ENCODE assay signal across 24 cellular contexts in genomic region chr10:78314651-78315050, GRCh38.
DNase-seq lines count a peak whose midpoint lies in the region; TF ChIP-seq lines count a peak whose summit lies in the region.
"Had no signal": no experiment of that assay in that cellular context is flagged by ENCODE, and none has a peak within 500 bp of the region (broad histone marks: within the 10 kb centered on the region; RNA-seq: fewer than 3 reads in every experiment).

No MANE protein-coding gene starts in this region.

- H3K9me3 ChIP-seq in endodermal cell (ENCODE audit: control insufficient read depth, low read length) (no peaks in the 10 kb centered on the region), stomach smooth muscle (ENCODE audit: control insufficient read depth in 2 of 2, low read length in 2 of 2) (peaks cover 0 to 3% of the 10 kb centered on the region in 2 donors)
- H3K9me3 ChIP-seq: BLaER1, MG63 had no signal

- TF ChIP-seq CTCF in endodermal cell (conservative IDR thresholded peaks at IDR 0.05), result no peak
- no peak for TF ChIP-seq CTCF in osteocyte (IDR thresholded peaks at IDR 0.05)

- H3K36me3 Mint-ChIP-seq in endodermal cell (ENCODE audit: low read depth) (no peaks in the 10 kb centered on the region), osteocyte (ENCODE audit: unreplicated experiment) (no peaks in the 10 kb centered on the region)
- H3K36me3 Mint-ChIP-seq: CD4-positive, CD25-positive, alpha-beta regulatory T cell had no signal

- H3K36me3 ChIP-seq in endodermal cell (ENCODE audit: control insufficient read depth, insufficient read depth, low read length) (no peaks in the 10 kb centered on the region), stomach smooth muscle (ENCODE audit: control insufficient read depth in 2 of 2, insufficient read depth in 2 of 2, low read length in 2 of 2) (no peaks in the 10 kb centered on the region)
- H3K36me3 ChIP-seq: BLaER1, MG63 had no signal

- no peaks in the 10 kb centered on the region for H3K4me1 Mint-ChIP-seq in endodermal cell
- H3K4me1 Mint-ChIP-seq in osteocyte (ENCODE audit: unreplicated experiment), result no peaks in the 10 kb centered on the region

- H3K27ac ChIP-seq in endodermal cell (ENCODE audit: low read depth, low read length) (no peak overlapping the region), stomach smooth muscle (ENCODE audit: low read length) (peak overlapping the region; percentile 85)
- H3K27ac ChIP-seq: BLaER1, PC-9 had no signal

- H3K4me3 ChIP-seq in endodermal cell (ENCODE audit: low read length), result no peak overlapping the region
- no peak overlapping the region for H3K4me3 ChIP-seq in stomach smooth muscle (ENCODE audit: low read length in 2 of 2)
- H3K4me3 ChIP-seq: BLaER1, MG63, PC-9 had no signal

- H3K9me3 Mint-ChIP-seq in endodermal cell (no peaks in the 10 kb centered on the region), osteocyte (ENCODE audit: unreplicated experiment) (no peaks in the 10 kb centered on the region)
- H3K9me3 Mint-ChIP-seq: CD4-positive, CD25-positive, alpha-beta regulatory T cell had no signal

- peak; percentile 19 for DNase-seq in activated effector memory CD4-positive, alpha-beta T cell treated with anti-CD3 and anti-CD28 coated beads, Interleukin-2, amount 50 U/mL, for 16 hours
- DNase-seq in activated effector memory CD4-positive, alpha-beta T cell treated with Interleukin-2 at 50 U/mL for 16 hours, result no peak
- DNase-seq in endodermal cell (peak; percentile 20), osteocyte (ENCODE audit: extremely low spot score, unreplicated experiment) (peak; percentile 49), hypothalamus (lab: John Stamatoyannopoulos, UW) (no peak), activated gamma-delta T cell (lab: John Stamatoyannopoulos, UW) (no peak), NCI-H524 treated with DMSO at 0.1 percent for 48 hours (lab: John Stamatoyannopoulos, UW) (no peak)
- DNase-seq: 8988T; CD4-positive, CD25-positive, alpha-beta regulatory T cell; DMS153; HCEC 1CT; IMR-90; KG1; MG63; NCI-H1105 treated with DMSO at 0.1 percent for 48 hours; NCI-H146; NCI-H2029; NCI-H446; NCI-H526; NCI-H82; PC-9; Right ventricle myocardium superior had no signal

- WGBS in endodermal cell (ENCODE audit: insufficient coverage in 1 of 2, insufficient read length in 1 of 2), 2 experiments, result 100% methylated on average over 2 of the region's 2 CpGs; no CpG with 5 or more reads in 1 of the 2 experiments

- no peak overlapping the region for H3K4me3 Mint-ChIP-seq in endodermal cell
- no peak overlapping the region for H3K4me3 Mint-ChIP-seq in osteocyte (ENCODE audit: unreplicated experiment)
- H3K4me3 Mint-ChIP-seq: CD4-positive, CD25-positive, alpha-beta regulatory T cell had no signal

- H3K27ac Mint-ChIP-seq in endodermal cell (no peak overlapping the region), osteocyte (ENCODE audit: unreplicated experiment) (no peak overlapping the region)
- H3K27ac Mint-ChIP-seq: CD4-positive, CD25-positive, alpha-beta regulatory T cell had no signal

- H3K27me3 ChIP-seq in endodermal cell (ENCODE audit: control insufficient read depth, insufficient read depth, low read length, poor library complexity, severe bottlenecking) (no peaks in the 10 kb centered on the region), stomach smooth muscle (ENCODE audit: control insufficient read depth in 1 of 2, insufficient read depth in 2 of 2, low read length in 2 of 2) (no peaks in the 10 kb centered on the region)
- H3K27me3 ChIP-seq: BLaER1, MG63 had no signal

- H3K27me3 Mint-ChIP-seq in endodermal cell (ENCODE audit: insufficient read depth) (peaks cover 6% of the 10 kb centered on the region), osteocyte (ENCODE audit: unreplicated experiment) (peaks cover 28% of the 10 kb centered on the region)

- no peaks in the 10 kb centered on the region for H3K4me1 ChIP-seq in endodermal cell (ENCODE audit: control insufficient read depth, insufficient read depth, low read length)
- peaks cover 62% of the 10 kb centered on the region for H3K4me1 ChIP-seq in stomach smooth muscle (ENCODE audit: control insufficient read depth, insufficient read depth, low read length)
- H3K4me1 ChIP-seq: BLaER1 had no signal

- H3K9ac ChIP-seq in endodermal cell (ENCODE audit: extremely low read depth, low read length, poor library complexity, severe bottlenecking), result no peak overlapping the region
- peak overlapping the region in 1 of 2 donors; percentile 11 for H3K9ac ChIP-seq in stomach smooth muscle (ENCODE audit: low read length in 2 of 2)
- H3K9ac ChIP-seq: BLaER1 had no signal

Comparison
In these comparisons a context has a peak if more than half of its experiments do, and no peak if none do; other contexts are left out.
1. DNase-seq: peak in activated effector memory CD4-positive, alpha-beta T cell treated with anti-CD3 and anti-CD28 coated beads, Interleukin-2, amount 50 U/mL, for 16 hours (single experiment), endodermal cell (single experiment) and osteocyte (single experiment); none in activated effector memory CD4-positive, alpha-beta T cell treated with Interleukin-2 at 50 U/mL for 16 hours (single experiment), hypothalamus (0 of 51), activated gamma-delta T cell (single experiment) and NCI-H524 treated with DMSO at 0.1 percent for 48 hours (single experiment).